In genomic region chr5:175131432-175131831, GRCh38 we compare ENCODE assay signal across 25 cellular contexts.
DNase-seq lines count a peak whose midpoint lies in the region; ATAC-seq and TF ChIP-seq lines count a peak whose summit lies in the region.
"Had no signal": no experiment of that assay in that cellular context is flagged by ENCODE, and none has a peak within 500 bp of the region (broad histone marks: within the 10 kb centered on the region; RNA-seq: fewer than 3 reads in every experiment).

No MANE protein-coding gene starts in this region.

- no peak overlapping the region for H2AK5ac ChIP-seq in trophoblast cell (ENCODE audit: low read length)

- H3K4me3 Mint-ChIP-seq in GM23338 (peak overlapping the region; percentile 43), WTC11 (peak overlapping the region; percentile 53)
- H3K4me3 Mint-ChIP-seq: CD14-positive monocyte; CD8-positive, alpha-beta memory T cell had no signal

- no peaks in the 10 kb centered on the region for H3K79me2 ChIP-seq in GM23338 (replicated peaks; ENCODE audit: insufficient read depth)
- no peaks in the 10 kb centered on the region for H3K79me2 ChIP-seq in trophoblast cell (ENCODE audit: control insufficient read depth, insufficient read depth, low read length, poor library complexity)

- H3K4me2 ChIP-seq in GM23338: peak overlapping the region; percentile 45
- no peak overlapping the region for H3K4me2 ChIP-seq in trophoblast cell (ENCODE audit: low read length)

- no peaks in the 10 kb centered on the region for H3K9me2 ChIP-seq in GM23338 (ENCODE audit: insufficient read depth)

- H4K12ac ChIP-seq in trophoblast cell (ENCODE audit: low read depth, low read length): no peak overlapping the region

- H3K36me3 Mint-ChIP-seq in GM23338 (ENCODE audit: low read depth) (no peaks in the 10 kb centered on the region), WTC11 (peaks cover 7% of the 10 kb centered on the region; the same call in 1 of the 2 replicates)
- H3K36me3 Mint-ChIP-seq: CD14-positive monocyte; CD8-positive, alpha-beta memory T cell had no signal

- no peak overlapping the region for H4K8ac ChIP-seq in trophoblast cell (ENCODE audit: low read depth, low read length)

- H3K4ac ChIP-seq in trophoblast cell (ENCODE audit: low read depth, low read length): no peak overlapping the region

- no peak overlapping the region for H2BK120ac ChIP-seq in trophoblast cell (ENCODE audit: insufficient read depth, low read length, poor library complexity)

- H3K4me1 ChIP-seq in GM23338 (ENCODE audit: insufficient read depth) (peaks cover 15% of the 10 kb centered on the region), trophoblast cell (ENCODE audit: control insufficient read depth in 1 of 2, insufficient read depth in 2 of 2, low read length in 2 of 2) (no peaks in the 10 kb centered on the region)
- H3K4me1 ChIP-seq: BE2C had no signal

- H2BK12ac ChIP-seq in trophoblast cell (ENCODE audit: low read length): no peak overlapping the region

- CTCF ChIA-PET in WTC11 (lab: Charles Lee): interaction anchor here (0.7 to 1.5 kb wide), 3 partner anchors 258 to 333 kb away, joined by 3 to 11 read pairs (median 4); partner anchors contain the start of gene DRD1

- H3K36me3 ChIP-seq in GM23338 (ENCODE audit: insufficient read depth): no peaks in the 10 kb centered on the region; the same call in 1 of the 2 replicates
- H3K36me3 ChIP-seq in trophoblast cell (ENCODE audit: control insufficient read depth in 1 of 2, insufficient read depth in 2 of 2, low read length in 2 of 2): no peaks in the 10 kb centered on the region
- H3K36me3 ChIP-seq: BE2C had no signal

- no peak overlapping the region for H3K23ac ChIP-seq in trophoblast cell (ENCODE audit: low read length)

- no peak overlapping the region for H4K91ac ChIP-seq in trophoblast cell (ENCODE audit: low read depth, low read length)

- H3K14ac ChIP-seq in trophoblast cell (ENCODE audit: low read length): no peak overlapping the region

- H3K27ac ChIP-seq in GM23338 (ENCODE audit: low read depth) (peak overlapping the region; percentile 52), trophoblast cell (ENCODE audit: low read depth, low read length) (no peak overlapping the region)
- H3K27ac ChIP-seq: RWPE1 had no signal

- H2BK5ac ChIP-seq in trophoblast cell (ENCODE audit: low read depth, low read length, poor library complexity): no peak overlapping the region

- H3K4me3 ChIP-seq in GM23338 (0 out of 2 replicates have a peak overlapping the region, but pooled peaks have one; percentile 14), iPS-11a (ENCODE audit: low read depth, low read length) (peak overlapping the region; percentile 5), trophoblast cell (ENCODE audit: low read depth, low read length) (no peak overlapping the region)

- WGBS in trophoblast cell (ENCODE audit: extremely low coverage, insufficient coverage, insufficient read length): no CpG with 5 or more reads among the region's 8 CpGs

- POLR2A ChIA-PET in WTC11 (lab: Charles Lee): no interaction called here

- 0 out of 2 replicates have a peak overlapping the region, but pooled peaks have one; percentile 24 for H3K27ac Mint-ChIP-seq in GM23338
- peak overlapping the region; percentile 67 for H3K27ac Mint-ChIP-seq in WTC11

- peak; percentile 94 for ATAC-seq in GM23338
- peak; percentile 81 for ATAC-seq in WTC11
- ATAC-seq: Panc1 had no signal

- H3K27me3 Mint-ChIP-seq in GM23338 (ENCODE audit: insufficient read depth, low read depth, poor library complexity) (peaks cover 2% of the 10 kb centered on the region), WTC11 (ENCODE audit: low read depth) (no peaks in the 10 kb centered on the region; the same call in 1 of the 2 replicates)
- H3K27me3 Mint-ChIP-seq: CD8-positive, alpha-beta memory T cell had no signal

- DNase-seq in GM23338 (ENCODE audit: low spot score): peak; percentile 77
- DNase-seq in WTC11 (ENCODE audit: low spot score): peak; percentile 29
- peak; percentile 27 to 51 for DNase-seq in trophoblast cell
- DNase-seq in activated CD4-positive, CD25-positive, alpha-beta regulatory T cell (lab: John Stamatoyannopoulos, UW): no peak
- no peak for DNase-seq in NCI-H524 treated with DMSO at 0.1 percent for 48 hours (lab: John Stamatoyannopoulos, UW)
- no peak for DNase-seq in UCSD-AML1 (lab: John Stamatoyannopoulos, UW; ENCODE audit: unreplicated experiment)
- DNase-seq: 8988T; ACHN; BE2C; CD8-positive, alpha-beta memory T cell; DMS 273 treated with DMSO at 0.1 percent for 48 hours; DMS79 treated with DMSO at 0.1 percent for 48 hours; HCEC 1CT; KG1; MM.1S; NCI-H1417; NCI-H1694; NCI-H2029 treated with DMSO at 0.1 percent for 48 hours; NCI-H2227 treated with DMSO at 0.1 percent for 48 hours; NCI-H69; SHP77 had no signal

- H4K20me1 ChIP-seq in GM23338 (replicated peaks; ENCODE audit: insufficient read depth): no peaks in the 10 kb centered on the region

- no peaks in the 10 kb centered on the region for H3K9me3 ChIP-seq in trophoblast cell (ENCODE audit: insufficient read depth, low read depth, low read length)
- H3K9me3 ChIP-seq: BE2C had no signal

- H3F3A ChIP-seq in GM23338 (replicated peaks; ENCODE audit: low read depth): no peaks in the 10 kb centered on the region

- H2AFZ ChIP-seq in GM23338 (no peak overlapping the region), trophoblast cell (ENCODE audit: insufficient read depth, low read length, poor library complexity) (no peak overlapping the region)

- peaks cover 17% of the 10 kb centered on the region for H3K4me1 Mint-ChIP-seq in GM23338
- H3K4me1 Mint-ChIP-seq in WTC11: peaks cover 24% of the 10 kb centered on the region
- H3K4me1 Mint-ChIP-seq: CD14-positive monocyte; CD8-positive, alpha-beta memory T cell had no signal

- TF ChIP-seq CTCF in GM23338 (conservative IDR thresholded peaks at IDR 0.05; ENCODE audit: low read depth in 2 of 2): no peak
- no peak for TF ChIP-seq CTCF in WTC11 (IDR thresholded peaks at IDR 0.05)

- no peaks in the 10 kb centered on the region for H3K79me1 ChIP-seq in trophoblast cell (ENCODE audit: low read length)

- H3K9me3 Mint-ChIP-seq in GM23338 (peaks cover 5% of the 10 kb centered on the region; the same call in 2 of the 3 replicates), WTC11 (peaks cover 10% of the 10 kb centered on the region)

- H3K9ac ChIP-seq in trophoblast cell (ENCODE audit: low read length): no peak overlapping the region

- H3K27me3 ChIP-seq in GM23338 (ENCODE audit: insufficient read depth): no peaks in the 10 kb centered on the region
- no peaks in the 10 kb centered on the region for H3K27me3 ChIP-seq in trophoblast cell (ENCODE audit: insufficient read depth, low read length)
- H3K27me3 ChIP-seq: BE2C had no signal

- no peak overlapping the region for H3K18ac ChIP-seq in trophoblast cell (ENCODE audit: low read length)

TF ChIP-seq in GM23338, 12 proteins besides CTCF, POLR2A, EP300 and RAD21:
- TF ChIP-seq CREB1 (CRISPR knock-in tag; IDR thresholded peaks at IDR 0.05; ENCODE audit: low read depth) (no peak), POLR2AphosphoS5 (IDR thresholded peaks at IDR 0.05; ENCODE audit: low read depth) (no peak), NANOG (IDR thresholded peaks at IDR 0.05; ENCODE audit: borderline replicate concordance) (peak; percentile 53; the same call in 1 of the 2 replicates)

TF ChIP-seq in WTC11, 78 proteins besides CTCF, POLR2A, EP300 and RAD21:
- no peak for TF ChIP-seq ZNF425 (CRISPR knock-in tag; conservative IDR thresholded peaks at IDR 0.05)
- TF ChIP-seq ZNF423 (CRISPR knock-in tag; IDR thresholded peaks at IDR 0.05): 0 out of 2 replicates have a peak, but pooled peaks have one; percentile 47

Comparison
In these comparisons a context has a peak if more than half of its experiments do, and no peak if none do; other contexts are left out.
1. DNase-seq: peak in GM23338 (single experiment), WTC11 (single experiment) and trophoblast cell (2 of 2); none in activated CD4-positive, CD25-positive, alpha-beta regulatory T cell (0 of 4), NCI-H524 treated with DMSO at 0.1 percent for 48 hours (single experiment) and UCSD-AML1 (single experiment).